ENCODE assay signal across 12 cellular contexts in genomic region chr12:121980211-121980891, GRCh38. TPM values are rescaled to one million over a fixed set of nuclear protein-coding genes. Genes with fewer than 3 reads are reported as not detected.
A peak's percentile ranks its signal among the peaks of the same experiment; 100 is the strongest.
DNase-seq lines count a peak whose midpoint lies in the region; ATAC-seq and TF ChIP-seq lines count a peak whose summit lies in the region.
"Had no signal": no experiment of that assay in that cellular context is flagged by ENCODE, and none has a peak within 500 bp of the region (broad histone marks: within the 10 kb centered on the region; RNA-seq: fewer than 3 reads in every experiment).

No MANE protein-coding gene starts in this region.

- intact Hi-C loops in activated CD4-positive, alpha-beta T cell treated with anti-CD3 and anti-CD28 coated beads, Interleukin-2, amount 10 ng/mL, durations not matched to agents 24 days and 14 days (cut with micrococcal nuclease) = no loop called here

- H3K4me3 ChIP-seq in astrocyte of the spinal cord (ENCODE audit: low read depth, low read length) = no peak overlapping the region
- H3K4me3 ChIP-seq: A549, ascending aorta had no signal

- ATAC-seq in HG03378 (IDR thresholded peaks at IDR 0.05; ENCODE audit: unreplicated experiment) = no peak
- ATAC-seq: right cardiac atrium had no signal

- no peaks in the 10 kb centered on the region for H3K9me3 Mint-ChIP-seq in activated CD4-positive, alpha-beta T cell treated with anti-CD3 and anti-CD28 coated beads, Interleukin-2, amount 10 ng/mL, durations not matched to agents 24 days and 14 days

- no peak overlapping the region for H3K4me3 Mint-ChIP-seq in activated CD4-positive, alpha-beta T cell treated with anti-CD3 and anti-CD28 coated beads, Interleukin-2, amount 10 ng/mL, durations not matched to agents 24 days and 14 days

- peak; percentile 33 for DNase-seq in activated CD4-positive, alpha-beta T cell treated with anti-CD3 and anti-CD28 coated beads for 48 hours
- no peak for DNase-seq in activated CD4-positive, alpha-beta T cell treated with anti-CD3 and anti-CD28 coated beads, Interleukin-2, amount 10 ng/mL, durations not matched to agents 24 days and 14 days
- peak; percentile 48 for DNase-seq in HT1080 (ENCODE audit: low read depth)
- peak; percentile 62 for DNase-seq in astrocyte of the spinal cord (ENCODE audit: low read depth, low spot score)
- DNase-seq in stimulated activated CD8-positive, alpha-beta memory T cell treated with anti-CD3 and anti-CD28 coated beads, Interleukin-4, amount 100 ng/mL, for 48 hours = peak; percentile 48
- no peak for DNase-seq in retina
- DNase-seq in kidney glomerular epithelial cell (lab: John Stamatoyannopoulos, UW) = no peak
- DNase-seq: NCI-H774 had no signal

- no peak for TF ChIP-seq CTCF in astrocyte of the spinal cord (IDR thresholded peaks at IDR 0.05; ENCODE audit: low read depth, low read length)

- no peaks in the 10 kb centered on the region for H3K4me1 Mint-ChIP-seq in activated CD4-positive, alpha-beta T cell treated with anti-CD3 and anti-CD28 coated beads, Interleukin-2, amount 10 ng/mL, durations not matched to agents 24 days and 14 days

- in situ Hi-C loops in astrocyte of the spinal cord (cut with HindIII; ENCODE audit: low sequenced_read_pairs) = no loop called here

- H3K27me3 Mint-ChIP-seq in activated CD4-positive, alpha-beta T cell treated with anti-CD3 and anti-CD28 coated beads, Interleukin-2, amount 10 ng/mL, durations not matched to agents 24 days and 14 days = peaks cover 3% of the 10 kb centered on the region

- H3K36me3 Mint-ChIP-seq in activated CD4-positive, alpha-beta T cell treated with anti-CD3 and anti-CD28 coated beads, Interleukin-2, amount 10 ng/mL, durations not matched to agents 24 days and 14 days (ENCODE audit: low read depth) = no peaks in the 10 kb centered on the region

- no peak overlapping the region for H3K27ac Mint-ChIP-seq in activated CD4-positive, alpha-beta T cell treated with anti-CD3 and anti-CD28 coated beads, Interleukin-2, amount 10 ng/mL, durations not matched to agents 24 days and 14 days

RNA-seq across cellular contexts. Expression of gene BCL7A, which starts 41.3 kb away (rescaled TPM):
- total RNA-seq in activated CD4-positive, alpha-beta T cell treated with anti-CD3 and anti-CD28 coated beads, Interleukin-2, amount 10 ng/mL, durations not matched to agents 24 days and 14 days = 9.3 and 10.7 TPM in 2 replicates
- total RNA-seq in HT1080 (2014; rRNA removed; shearing (Covaris generic)) = 7.2 and 10.3 TPM in 2 replicates
- polyA plus RNA-seq in HT1080 (2015; cell fraction: cytosol; rRNA removed) = 12.7 and 14.6 TPM in 2 replicates
- 9.9 and 12.1 TPM in 2 replicates for polyA plus RNA-seq in HT1080 (2015; cell fraction: nucleus; rRNA removed)

Comparison
In these comparisons a context has a peak if more than half of its experiments do, and no peak if none do; other contexts are left out.
1. DNase-seq: peak in activated CD4-positive, alpha-beta T cell treated with anti-CD3 and anti-CD28 coated beads for 48 hours (single experiment), HT1080 (single experiment), astrocyte of the spinal cord (single experiment) and stimulated activated CD8-positive, alpha-beta memory T cell treated with anti-CD3 and anti-CD28 coated beads, Interleukin-4, amount 100 ng/mL, for 48 hours (single experiment); none in activated CD4-positive, alpha-beta T cell treated with anti-CD3 and anti-CD28 coated beads, Interleukin-2, amount 10 ng/mL, durations not matched to agents 24 days and 14 days (single experiment), retina (single experiment) and kidney glomerular epithelial cell (single experiment).